8 cellular contexts compared by ENCODE assay signal in genomic region chr2:227163998-227164744, GRCh38. TPM values are rescaled to one million over a fixed set of nuclear protein-coding genes. Genes with fewer than 3 reads are reported as not detected.
DNase-seq lines count a peak whose midpoint lies in the region; ATAC-seq and TF ChIP-seq lines count a peak whose summit lies in the region.

TSS of gene COL4A3 (plus strand) at chr2:227164624. CDS start at chr2:227164727, 103 bp downstream.
TSS of gene COL4A4 (minus strand) at chr2:227164205. CDS start at chr2:227147483, 16,722 bp downstream.

- H3K4me1 ChIP-seq in ES-I3 (ENCODE audit: insufficient read depth, low read length) = no peaks in the 10 kb centered on the region
- no peaks in the 10 kb centered on the region for H3K4me1 ChIP-seq in prostate gland (replicated peaks)

- ATAC-seq in GM19455 (IDR thresholded peaks at IDR 0.05; ENCODE audit: unreplicated experiment) (peak; percentile 70), HG03432 (IDR thresholded peaks at IDR 0.05; ENCODE audit: unreplicated experiment) (peak; percentile 55)

- H3K36me3 ChIP-seq in ES-I3 (ENCODE audit: insufficient read depth, low read length) (no peaks in the 10 kb centered on the region), WERI-Rb-1 (no peaks in the 10 kb centered on the region), prostate gland (no peaks in the 10 kb centered on the region)

- no peak for TF ChIP-seq POLR2A in prostate gland (IDR thresholded peaks at IDR 0.05)

- H3K27me3 ChIP-seq in WERI-Rb-1 (ENCODE audit: insufficient read depth, low read depth, severe bottlenecking) (peaks cover 41% of the 10 kb centered on the region), prostate gland (replicated peaks; ENCODE audit: insufficient read depth) (no peaks in the 10 kb centered on the region)

- peak within 1 kb of the TSS; percentile 55; the same call in 1 of the 2 replicates for H3K9ac ChIP-seq in ES-I3 (ENCODE audit: low read depth, low read length)

- peak within 1 kb of the TSS; percentile 54 for H3K4me3 ChIP-seq in WERI-Rb-1 (ENCODE audit: low read depth, low read length)
- H3K4me3 ChIP-seq in prostate gland = peak within 1 kb of the TSS; percentile 47 to 50

- peak; percentile 37 for DNase-seq in WERI-Rb-1
- DNase-seq in glomerular visceral epithelial cell (ENCODE audit: extremely low spot score) = peak; percentile 40
- DNase-seq in prostate gland (ENCODE audit: low spot score) = peak; percentile 16
- no peak for DNase-seq in central memory CD4-positive, alpha-beta T cell
- DNase-seq in stimulated activated CD4-positive, alpha-beta T cell treated with anti-CD3 and anti-CD28 coated beads, Interleukin-2, amount 100 ng/mL, for 48 hours = no peak

- under 1% methylated on average over 51 of the region's 76 CpGs for WGBS in prostate gland

- H3K27ac ChIP-seq in WERI-Rb-1 = no peak within 1 kb of the TSS
- H3K27ac ChIP-seq in prostate gland = peak within 1 kb of the TSS; percentile 54 to 76

- TF ChIP-seq CTCF in WERI-Rb-1 (IDR thresholded peaks at IDR 0.05; ENCODE audit: low read depth, low read length) (no peak), prostate gland (IDR thresholded peaks at IDR 0.05) (no peak)

- intact Hi-C loops in prostate gland (cut with DNase I) = no loop called here

- no peaks in the 10 kb centered on the region for H3K9me3 ChIP-seq in ES-I3 (ENCODE audit: control insufficient read depth, insufficient read depth, low read length)
- no peaks in the 10 kb centered on the region for H3K9me3 ChIP-seq in WERI-Rb-1 (ENCODE audit: severe bottlenecking)
- no peaks in the 10 kb centered on the region for H3K9me3 ChIP-seq in prostate gland

RNA-seq across cellular contexts. Expression of gene COL4A3, which starts in this region (rescaled TPM):
- total RNA-seq in prostate gland = 1 to 10 TPM; 3.5 to 7.0 TPM

RNA-seq across cellular contexts. Expression of gene COL4A4, which starts in this region (rescaled TPM):
- 1 to 10 TPM; 3.0 to 6.1 TPM for total RNA-seq in prostate gland

Comparison
In these comparisons a context has a peak if more than half of its experiments do, and no peak if none do; other contexts are left out.
1. DNase-seq: peak in WERI-Rb-1 (single experiment), glomerular visceral epithelial cell (single experiment) and prostate gland (single experiment); none in central memory CD4-positive, alpha-beta T cell (single experiment) and stimulated activated CD4-positive, alpha-beta T cell treated with anti-CD3 and anti-CD28 coated beads, Interleukin-2, amount 100 ng/mL, for 48 hours (0 of 2).